ENCODE assay signal across 17 cellular contexts in genomic region chr4:38004887-38005286, GRCh38. TPM values are rescaled to one million over a fixed set of nuclear protein-coding genes. Genes with fewer than 3 reads are reported as not detected.
DNase-seq lines count a peak whose midpoint lies in the region; ATAC-seq and TF ChIP-seq lines count a peak whose summit lies in the region.
"Had no signal": no experiment of that assay in that cellular context is flagged by ENCODE, and none has a peak within 500 bp of the region (broad histone marks: within the 10 kb centered on the region; RNA-seq: fewer than 3 reads in every experiment).

No MANE protein-coding gene starts in this region.

- peaks cover 5% of the 10 kb centered on the region for H3F3A ChIP-seq in smooth muscle cell (ENCODE audit: low read depth)

- H3K4me3 ChIP-seq in HL-60 (replicated peaks; ENCODE audit: insufficient read depth, low read length) (no peak overlapping the region), mesodermal cell (ENCODE audit: extremely low read depth, insufficient read depth, low read length, poor library complexity, severe bottlenecking) (no peak overlapping the region), smooth muscle cell (no peak overlapping the region), lower lobe of right lung (no peak overlapping the region)
- H3K4me3 ChIP-seq: GM12878, right lobe of liver had no signal

- ATAC-seq in lower lobe of right lung = no peak
- ATAC-seq: GM12878, right lobe of liver had no signal

- H3K4me1 ChIP-seq in mesodermal cell (ENCODE audit: control insufficient read depth, insufficient read depth, low read length, poor library complexity, severe bottlenecking) (peaks cover 44% of the 10 kb centered on the region), smooth muscle cell (ENCODE audit: low read depth) (peaks cover 24% of the 10 kb centered on the region), lower lobe of right lung (peaks cover 14% of the 10 kb centered on the region)
- H3K4me1 ChIP-seq: right lobe of liver had no signal

- H4K20me1 ChIP-seq in smooth muscle cell (ENCODE audit: low read depth) = peaks cover 78% of the 10 kb centered on the region

- no peak overlapping the region for H2AFZ ChIP-seq in smooth muscle cell (ENCODE audit: low read depth)

- intact Hi-C loops in lower lobe of right lung (cut with DNase I) = no loop called here

- H3K9me3 ChIP-seq in mesodermal cell (ENCODE audit: control insufficient read depth, low read length) = no peaks in the 10 kb centered on the region
- H3K9me3 ChIP-seq in smooth muscle cell (replicated peaks; ENCODE audit: low read depth) = no peaks in the 10 kb centered on the region
- H3K9me3 ChIP-seq in lower lobe of right lung = no peaks in the 10 kb centered on the region
- H3K9me3 ChIP-seq: right lobe of liver had no signal

- no peak overlapping the region for H3K9ac ChIP-seq in smooth muscle cell (ENCODE audit: low read depth)

- no peaks in the 10 kb centered on the region for H3K27me3 ChIP-seq in HL-60 (ENCODE audit: insufficient read depth, poor library complexity, severe bottlenecking)
- no peaks in the 10 kb centered on the region for H3K27me3 ChIP-seq in smooth muscle cell (ENCODE audit: low read depth)
- H3K27me3 ChIP-seq in lower lobe of right lung (ENCODE audit: low read depth) = no peaks in the 10 kb centered on the region
- H3K27me3 ChIP-seq: right lobe of liver had no signal

- peak overlapping the region; percentile 3 for H3K4me2 ChIP-seq in smooth muscle cell

- H3K36me3 ChIP-seq in mesodermal cell (ENCODE audit: control insufficient read depth, insufficient read depth, low read length) (peaks cover 3% of the 10 kb centered on the region), smooth muscle cell (ENCODE audit: low read depth) (no peaks in the 10 kb centered on the region), lower lobe of right lung (no peaks in the 10 kb centered on the region)
- H3K36me3 ChIP-seq: right lobe of liver had no signal

- TF ChIP-seq CTCF in HL-60 (IDR thresholded peaks at IDR 0.05; ENCODE audit: insufficient read depth, low read length) (no peak), smooth muscle cell (IDR thresholded peaks at IDR 0.05; ENCODE audit: borderline replicate concordance, insufficient read depth, poor library complexity, severe bottlenecking) (no peak), lower lobe of right lung (IDR thresholded peaks at IDR 0.05) (no peak)

- DNase-seq in HL-60 (ENCODE audit: low read depth in 1 of 2, low spot score in 1 of 2) = peak; percentile 14 to 41
- peak; percentile 37 for DNase-seq in amniotic epithelial cell (ENCODE audit: low read depth)
- no peak for DNase-seq in smooth muscle cell (lab: John Stamatoyannopoulos, UW; ENCODE audit: unreplicated experiment)
- no peak for DNase-seq in lower lobe of right lung
- DNase-seq in stimulated activated CD4-positive, alpha-beta T cell treated with anti-CD3 and anti-CD28 coated beads, Interleukin-2, amount 100 ng/mL, for 48 hours = no peak
- no peak for DNase-seq in NCI-H2196 (lab: John Stamatoyannopoulos, UW; ENCODE audit: unreplicated experiment)
- DNase-seq: activated effector memory CD4-positive, alpha-beta T cell treated with Interleukin-2 at 50 U/mL for 16 hours; amniotic stem cell; GDM1; NCI-H2029 treated with DMSO at 0.1 percent for 48 hours; NCI-H524 treated with DMSO at 0.1 percent for 48 hours; right lobe of liver; stimulated activated CD4-positive, alpha-beta T cell treated with anti-CD3 and anti-CD28 coated beads, Interleukin-1b, Interleukin-23, amount 100 ng/mL, for 48 hours had no signal

- peaks cover 57% of the 10 kb centered on the region for H3K79me2 ChIP-seq in smooth muscle cell (ENCODE audit: low read depth)

- H3K27ac ChIP-seq in HL-60 (replicated peaks) (peak overlapping the region; percentile 33), mesodermal cell (ENCODE audit: low read depth, low read length, severe bottlenecking) (peak overlapping the region; percentile 62), smooth muscle cell (ENCODE audit: low read depth) (no peak overlapping the region), lower lobe of right lung (no peak overlapping the region)
- H3K27ac ChIP-seq: right lobe of liver had no signal

- WGBS in mesodermal cell (ENCODE audit: insufficient coverage in 2 of 2), 2 experiments = 77 to 89% methylated on average over 3 to 4 of the region's 6 CpGs
- 64% methylated on average over 6 of the region's 6 CpGs for WGBS in smooth muscle cell (ENCODE audit: low lambda C conversion rate)

RNA-seq across cellular contexts. Expression of gene PTTG2, which starts 44.7 kb away (rescaled TPM):
- not detected for polyA plus RNA-seq in mesodermal cell (2013, experiment 1 of 2)
- not detected for polyA plus RNA-seq in mesodermal cell (2013, experiment 2 of 2)
- total RNA-seq in smooth muscle cell = not detected in 2 replicates
- polyA plus RNA-seq in smooth muscle cell = not detected in 2 replicates
- 1.2 TPM for total RNA-seq in lower lobe of right lung
- total RNA-seq: lower leg skin, neural crest cell had no signal

Comparison
In these comparisons a context has a peak if more than half of its experiments do, and no peak if none do; other contexts are left out.
1. DNase-seq: peak in HL-60 (2 of 2) and amniotic epithelial cell (single experiment); none in smooth muscle cell (single experiment), lower lobe of right lung (single experiment), stimulated activated CD4-positive, alpha-beta T cell treated with anti-CD3 and anti-CD28 coated beads, Interleukin-2, amount 100 ng/mL, for 48 hours (0 of 2) and NCI-H2196 (single experiment).
2. H3K27ac ChIP-seq: peak in HL-60 (single experiment) and mesodermal cell (single experiment); none in smooth muscle cell (single experiment) and lower lobe of right lung (single experiment).